Comparison of ENCODE assay signal across 22 cellular contexts in the genomic region with DNA sequence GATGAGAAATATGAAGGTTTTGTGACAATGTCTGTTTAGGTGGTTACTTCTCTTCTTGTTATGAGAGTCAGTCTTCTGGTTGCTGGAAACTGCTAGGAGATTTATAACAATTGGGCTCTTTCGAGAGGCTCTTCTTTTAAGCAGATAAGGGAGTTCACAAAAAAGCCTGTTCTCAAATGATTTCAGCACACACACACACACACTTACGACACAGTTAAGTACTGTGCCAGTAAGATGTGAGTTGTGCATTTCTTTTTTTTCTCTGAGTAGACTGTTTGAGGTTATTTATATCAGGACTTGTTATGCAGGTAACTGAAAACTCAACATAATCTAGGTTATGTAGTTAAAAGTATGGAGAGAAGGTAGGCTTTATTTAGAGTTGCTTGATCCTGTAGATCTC. TPM values are rescaled to one million over a fixed set of nuclear protein-coding genes. Genes with fewer than 3 reads are reported as not detected.
DNase-seq lines count a peak whose midpoint lies in the region; ATAC-seq and TF ChIP-seq lines count a peak whose summit lies in the region.
"Had no signal": no experiment of that assay in that cellular context is flagged by ENCODE, and none has a peak within 500 bp of the region (broad histone marks: within the 10 kb centered on the region; RNA-seq: fewer than 3 reads in every experiment).

No MANE protein-coding gene starts in this region.

- no peak overlapping the region for H2AFZ ChIP-seq in trophoblast cell (ENCODE audit: insufficient read depth, low read length, poor library complexity)

- H3K18ac ChIP-seq in trophoblast cell (ENCODE audit: low read length) = no peak overlapping the region

- H3K27me3 ChIP-seq in trophoblast cell (ENCODE audit: insufficient read depth, low read length) = no peaks in the 10 kb centered on the region
- H3K27me3 ChIP-seq: SJSA1 had no signal

- no peak overlapping the region for H2AK5ac ChIP-seq in trophoblast cell (ENCODE audit: low read length)

- H2BK12ac ChIP-seq in trophoblast cell (ENCODE audit: low read length) = no peak overlapping the region

- DNase-seq in activated naive CD8-positive, alpha-beta T cell treated with anti-CD3 and anti-CD28 coated beads for 36 hours = no peak
- no peak for DNase-seq in activated naive CD8-positive, alpha-beta T cell treated with anti-CD3 and anti-CD28 coated beads, Interleukin-2, amount 50 U/mL, for 24 hours
- DNase-seq in amniotic epithelial cell (ENCODE audit: low read depth) = peak; percentile 64
- peak; percentile 16 for DNase-seq in fibroblast of the aortic adventitia (ENCODE audit: low read depth)
- DNase-seq in trophoblast cell = peak; percentile 14 to 62
- no peak for DNase-seq in stimulated activated effector memory CD8-positive, alpha-beta T cell treated with anti-CD3 and anti-CD28 coated beads, Interleukin-12 subunit alpha, Interleukin-12 subunit beta, amount 100 ng/mL, for 72 hours (ENCODE audit: low spot score in 2 of 2)
- DNase-seq: DMS53, GDM1, KBM-7, MM.1S, NCI-H1105, NCI-H146, NCI-H2029 treated with DMSO at 0.1 percent for 48 hours, NCI-H2171 treated with DMSO at 0.1 percent for 48 hours, NCI-H524 treated with DMSO at 0.1 percent for 48 hours, NCI-H82 had no signal

- no peak overlapping the region for H4K12ac ChIP-seq in trophoblast cell (ENCODE audit: low read depth, low read length)

- no peak overlapping the region for H3K4me3 Mint-ChIP-seq in activated naive CD8-positive, alpha-beta T cell treated with anti-CD3 and anti-CD28 coated beads for 36 hours
- no peak overlapping the region for H3K4me3 Mint-ChIP-seq in activated naive CD8-positive, alpha-beta T cell treated with anti-CD3 and anti-CD28 coated beads, Interleukin-2, amount 50 U/mL, for 24 hours
- H3K4me3 Mint-ChIP-seq in stimulated activated effector memory CD8-positive, alpha-beta T cell treated with anti-CD3 and anti-CD28 coated beads, Interleukin-12 subunit alpha, Interleukin-12 subunit beta, amount 100 ng/mL, for 72 hours = no peak overlapping the region
- H3K4me3 Mint-ChIP-seq: B cell, CD14-positive monocyte had no signal

- H3K27ac Mint-ChIP-seq in activated naive CD8-positive, alpha-beta T cell treated with anti-CD3 and anti-CD28 coated beads for 36 hours = peak overlapping the region; percentile 20
- H3K27ac Mint-ChIP-seq in activated naive CD8-positive, alpha-beta T cell treated with anti-CD3 and anti-CD28 coated beads, Interleukin-2, amount 50 U/mL, for 24 hours = no peak overlapping the region
- no peak overlapping the region for H3K27ac Mint-ChIP-seq in stimulated activated effector memory CD8-positive, alpha-beta T cell treated with anti-CD3 and anti-CD28 coated beads, Interleukin-12 subunit alpha, Interleukin-12 subunit beta, amount 100 ng/mL, for 72 hours
- H3K27ac Mint-ChIP-seq: B cell had no signal

- peaks cover 2% of the 10 kb centered on the region for H3K4me1 Mint-ChIP-seq in activated naive CD8-positive, alpha-beta T cell treated with anti-CD3 and anti-CD28 coated beads for 36 hours
- no peaks in the 10 kb centered on the region for H3K4me1 Mint-ChIP-seq in activated naive CD8-positive, alpha-beta T cell treated with anti-CD3 and anti-CD28 coated beads, Interleukin-2, amount 50 U/mL, for 24 hours
- H3K4me1 Mint-ChIP-seq in stimulated activated effector memory CD8-positive, alpha-beta T cell treated with anti-CD3 and anti-CD28 coated beads, Interleukin-12 subunit alpha, Interleukin-12 subunit beta, amount 100 ng/mL, for 72 hours = no peaks in the 10 kb centered on the region

- no peak overlapping the region for H3K4ac ChIP-seq in trophoblast cell (ENCODE audit: low read depth, low read length)

- no peak overlapping the region for H3K4me2 ChIP-seq in trophoblast cell (ENCODE audit: low read length)

- H3K9me3 Mint-ChIP-seq in activated naive CD8-positive, alpha-beta T cell treated with anti-CD3 and anti-CD28 coated beads for 36 hours = no peaks in the 10 kb centered on the region
- no peaks in the 10 kb centered on the region for H3K9me3 Mint-ChIP-seq in activated naive CD8-positive, alpha-beta T cell treated with anti-CD3 and anti-CD28 coated beads, Interleukin-2, amount 50 U/mL, for 24 hours
- no peaks in the 10 kb centered on the region for H3K9me3 Mint-ChIP-seq in stimulated activated effector memory CD8-positive, alpha-beta T cell treated with anti-CD3 and anti-CD28 coated beads, Interleukin-12 subunit alpha, Interleukin-12 subunit beta, amount 100 ng/mL, for 72 hours

- peaks cover 4 to 7% of the 10 kb centered on the region in 2 experiments for H3K36me3 ChIP-seq in trophoblast cell (ENCODE audit: control insufficient read depth in 1 of 2, insufficient read depth in 2 of 2, low read length in 2 of 2)

- H3K4me1 ChIP-seq in trophoblast cell (ENCODE audit: control insufficient read depth in 1 of 2, insufficient read depth in 2 of 2, low read length in 2 of 2) = no peaks in the 10 kb centered on the region
- H3K4me1 ChIP-seq: SJSA1 had no signal

- H3K27me3 Mint-ChIP-seq in activated naive CD8-positive, alpha-beta T cell treated with anti-CD3 and anti-CD28 coated beads for 36 hours = no peaks in the 10 kb centered on the region
- no peaks in the 10 kb centered on the region for H3K27me3 Mint-ChIP-seq in activated naive CD8-positive, alpha-beta T cell treated with anti-CD3 and anti-CD28 coated beads, Interleukin-2, amount 50 U/mL, for 24 hours
- H3K27me3 Mint-ChIP-seq: B cell had no signal

- H3K36me3 Mint-ChIP-seq in activated naive CD8-positive, alpha-beta T cell treated with anti-CD3 and anti-CD28 coated beads for 36 hours = peaks cover 62% of the 10 kb centered on the region
- peaks cover 58% of the 10 kb centered on the region for H3K36me3 Mint-ChIP-seq in activated naive CD8-positive, alpha-beta T cell treated with anti-CD3 and anti-CD28 coated beads, Interleukin-2, amount 50 U/mL, for 24 hours (ENCODE audit: low read depth)
- peaks cover 49% of the 10 kb centered on the region for H3K36me3 Mint-ChIP-seq in stimulated activated effector memory CD8-positive, alpha-beta T cell treated with anti-CD3 and anti-CD28 coated beads, Interleukin-12 subunit alpha, Interleukin-12 subunit beta, amount 100 ng/mL, for 72 hours

- H2BK5ac ChIP-seq in trophoblast cell (ENCODE audit: low read depth, low read length, poor library complexity) = no peak overlapping the region

- no CpG with 5 or more reads among the region's 2 CpGs for WGBS in trophoblast cell (ENCODE audit: extremely low coverage, insufficient coverage, insufficient read length)

- H3K4me3 ChIP-seq in fibroblast of the aortic adventitia (ENCODE audit: low read depth, low read length) = no peak overlapping the region
- no peak overlapping the region for H3K4me3 ChIP-seq in trophoblast cell (ENCODE audit: low read depth, low read length)
- H3K4me3 ChIP-seq: SJSA1 had no signal

- no peaks in the 10 kb centered on the region for H3K79me2 ChIP-seq in trophoblast cell (ENCODE audit: control insufficient read depth, insufficient read depth, low read length, poor library complexity)

- no peak overlapping the region for H3K27ac ChIP-seq in trophoblast cell (ENCODE audit: low read depth, low read length)
- H3K27ac ChIP-seq: SJSA1 had no signal

- H2BK120ac ChIP-seq in trophoblast cell (ENCODE audit: insufficient read depth, low read length, poor library complexity) = no peak overlapping the region

- no peak overlapping the region for H3K23ac ChIP-seq in trophoblast cell (ENCODE audit: low read length)

- no peaks in the 10 kb centered on the region for H3K9me3 ChIP-seq in trophoblast cell (ENCODE audit: insufficient read depth, low read depth, low read length)
- H3K9me3 ChIP-seq: SJSA1 had no signal

- TF ChIP-seq CTCF in fibroblast of the aortic adventitia (IDR thresholded peaks at IDR 0.05; ENCODE audit: insufficient read depth, low read length) = no peak

- H4K8ac ChIP-seq in trophoblast cell (ENCODE audit: low read depth, low read length) = no peak overlapping the region

- no peak overlapping the region for H3K9ac ChIP-seq in trophoblast cell (ENCODE audit: low read length)

- H3K14ac ChIP-seq in trophoblast cell (ENCODE audit: low read length) = no peak overlapping the region

- ATAC-seq in activated naive CD8-positive, alpha-beta T cell treated with anti-CD3 and anti-CD28 coated beads, Interleukin-2, amount 50 U/mL, for 24 hours = no peak
- no peak for ATAC-seq in stimulated activated effector memory CD8-positive, alpha-beta T cell treated with anti-CD3 and anti-CD28 coated beads, Interleukin-12 subunit alpha, Interleukin-12 subunit beta, amount 100 ng/mL, for 72 hours
- no peak for ATAC-seq in GM18517 (IDR thresholded peaks at IDR 0.05; ENCODE audit: unreplicated experiment)
- ATAC-seq in GM19452 (IDR thresholded peaks at IDR 0.05; ENCODE audit: unreplicated experiment) = no peak
- ATAC-seq: Right ventricle myocardium inferior had no signal

- H4K91ac ChIP-seq in trophoblast cell (ENCODE audit: low read depth, low read length) = no peak overlapping the region

- no peaks in the 10 kb centered on the region for H3K79me1 ChIP-seq in trophoblast cell (ENCODE audit: low read length)

RNA-seq across cellular contexts. Expression of a gene that starts 49.8 kb away (rescaled TPM):
- total RNA-seq in activated naive CD8-positive, alpha-beta T cell treated with anti-CD3 and anti-CD28 coated beads for 36 hours = 10 to 100 TPM; 74.5 to 75.2 TPM
- total RNA-seq in fibroblast of the aortic adventitia (ENCODE audit: low replicate concordance) = 13.7 and 33.4 TPM in 2 replicates
- 21.9 and 23.8 TPM in 2 replicates for polyA plus RNA-seq in trophoblast cell (2013)

Comparison
In these comparisons a context has a peak if more than half of its experiments do, and no peak if none do; other contexts are left out.
1. DNase-seq: peak in amniotic epithelial cell (single experiment), fibroblast of the aortic adventitia (single experiment) and trophoblast cell (2 of 2); none in activated naive CD8-positive, alpha-beta T cell treated with anti-CD3 and anti-CD28 coated beads for 36 hours (single experiment), activated naive CD8-positive, alpha-beta T cell treated with anti-CD3 and anti-CD28 coated beads, Interleukin-2, amount 50 U/mL, for 24 hours (single experiment) and stimulated activated effector memory CD8-positive, alpha-beta T cell treated with anti-CD3 and anti-CD28 coated beads, Interleukin-12 subunit alpha, Interleukin-12 subunit beta, amount 100 ng/mL, for 72 hours (0 of 2).